23 cellular contexts compared by ENCODE assay signal in the genomic region with DNA sequence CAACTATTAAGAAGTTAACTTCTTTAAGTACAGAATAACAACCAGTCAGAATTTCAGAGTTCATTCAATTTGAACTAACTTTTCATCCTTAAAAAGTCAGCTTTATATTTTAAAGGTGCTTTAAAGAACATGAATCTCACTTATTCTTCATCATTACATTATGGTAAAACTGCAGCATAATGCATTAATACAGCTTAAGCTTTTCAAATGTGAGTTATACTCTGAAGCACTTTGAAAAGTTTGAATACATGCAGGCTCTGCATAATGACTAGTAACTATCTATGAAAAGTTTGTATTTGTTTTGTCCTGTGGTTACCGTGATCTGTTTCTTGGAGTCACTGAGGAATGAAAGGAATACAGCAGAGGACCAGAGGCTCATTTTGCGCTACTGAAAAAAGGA. TPM values are rescaled to one million over a fixed set of nuclear protein-coding genes. Genes with fewer than 3 reads are reported as not detected.
DNase-seq lines count a peak whose midpoint lies in the region; FAIRE-seq and TF ChIP-seq lines count a peak whose summit lies in the region.
"Had no signal": no experiment of that assay in that cellular context is flagged by ENCODE, and none has a peak within 500 bp of the region (broad histone marks: within the 10 kb centered on the region; RNA-seq: fewer than 3 reads in every experiment).

No MANE protein-coding gene starts in this region.

- H3K4me1 Mint-ChIP-seq in brain: peaks cover 55% of the 10 kb centered on the region
- peaks cover 44% of the 10 kb centered on the region for H3K4me1 Mint-ChIP-seq in nephron progenitor cell

- H3K4me3 Mint-ChIP-seq in brain (peak overlapping the region; percentile 17 to 99 (median 70)), nephron progenitor cell (peak overlapping the region; percentile 76)
- H3K4me3 Mint-ChIP-seq: activated CD4-positive, alpha-beta T cell treated with anti-CD3 and anti-CD28 coated beads for 36 hours; activated naive CD4-positive, alpha-beta T cell treated with anti-CD3 and anti-CD28 coated beads, Interleukin-2, amount 50 U/mL, for 24 hours; CD4-positive, alpha-beta T cell had no signal

- H3K9me3 Mint-ChIP-seq in brain: peaks cover 6 to 20% (median 14%) of the 10 kb centered on the region in 5 experiments
- H3K9me3 Mint-ChIP-seq in nephron progenitor cell: peaks cover 29% of the 10 kb centered on the region
- H3K9me3 Mint-ChIP-seq: activated naive CD4-positive, alpha-beta T cell treated with anti-CD3 and anti-CD28 coated beads, Interleukin-2, amount 50 U/mL, for 24 hours; CD4-positive, alpha-beta T cell had no signal

- H3K27me3 Mint-ChIP-seq in brain: peaks cover 58% of the 10 kb centered on the region
- peaks cover 51% of the 10 kb centered on the region for H3K27me3 Mint-ChIP-seq in nephron progenitor cell (ENCODE audit: low read depth, poor library complexity)

- H3K36me3 Mint-ChIP-seq in brain (peaks cover 16% of the 10 kb centered on the region), nephron progenitor cell (ENCODE audit: low read depth) (peaks cover 28% of the 10 kb centered on the region)
- H3K36me3 Mint-ChIP-seq: activated naive CD4-positive, alpha-beta T cell treated with anti-CD3 and anti-CD28 coated beads, Interleukin-2, amount 50 U/mL, for 24 hours had no signal

- intact Hi-C loops in esophagus squamous epithelium (cut with DNase I): no loop called here

- TF ChIP-seq CTCF in brain (conservative IDR thresholded peaks at IDR 0.05) (no peak), esophagus squamous epithelium (IDR thresholded peaks at IDR 0.05) (no peak), nephron progenitor cell (IDR thresholded peaks at IDR 0.05) (no peak)

- no peaks in the 10 kb centered on the region for H3K36me3 ChIP-seq in esophagus squamous epithelium
- H3K36me3 ChIP-seq: SJCRH30 had no signal

- FAIRE-seq in H54 (lab: Jason Lieb, UNC): no peak
- FAIRE-seq: GM18507, H1 had no signal

- no peak for TF ChIP-seq POLR2A in esophagus squamous epithelium (IDR thresholded peaks at IDR 0.05)
- no peak for TF ChIP-seq POLR2A in H54 (IDR thresholded peaks at IDR 0.05; ENCODE audit: low read depth, low read length)

- peaks cover 0 to 16% (median 13%) of the 10 kb centered on the region in 3 donors for H3K9me3 ChIP-seq in esophagus squamous epithelium
- H3K9me3 ChIP-seq: SJCRH30 had no signal

- WGBS in esophagus squamous epithelium, 2 donors: 53 to 63% methylated on average over 2 of the region's 2 CpGs

- H3K4me1 ChIP-seq in esophagus squamous epithelium: peaks cover 0 to 35% (median 9%) of the 10 kb centered on the region in 3 donors
- H3K4me1 ChIP-seq: SJCRH30 had no signal

- peak overlapping the region in 3 of 4 donors; percentile 46 to 70 (median 48) for H3K4me3 ChIP-seq in esophagus squamous epithelium
- H3K4me3 ChIP-seq: SJCRH30 had no signal

- H3K27ac ChIP-seq in esophagus squamous epithelium: peak overlapping the region in 2 of 4 donors; percentile 1 to 3
- peak overlapping the region; percentile 19 for H3K27ac ChIP-seq in substantia nigra (ENCODE audit: low read depth, low read length, poor library complexity, severe bottlenecking)
- H3K27ac ChIP-seq: SJCRH30 had no signal

- H3K27me3 ChIP-seq in esophagus squamous epithelium: peaks cover 0 to 46% (median 14%) of the 10 kb centered on the region in 4 donors
- H3K27me3 ChIP-seq: SJCRH30 had no signal

- DNase-seq in esophagus squamous epithelium (lab: John Stamatoyannopoulos, UW) (no peak), nephron progenitor cell (no peak), substantia nigra (lab: John Stamatoyannopoulos, UW) (no peak), NCI-H1436 (lab: John Stamatoyannopoulos, UW) (no peak), H54 (ENCODE audit: insufficient read length, low spot score) (no peak)
- DNase-seq in activated T-cell treated with anti-CD3 and anti-CD28 coated beads, Interleukin-2, amount 50 U/mL, for 1 hour: no peak
- DNase-seq: activated CD4-positive, alpha-beta T cell treated with anti-CD3 and anti-CD28 coated beads for 36 hours; CD4-positive, alpha-beta T cell; central memory CD4-positive, alpha-beta T cell; erythroblast; IMR-90; kidney glomerular epithelial cell; midbrain; NCI-H1105; NCI-H2081; NCI-H510A; SJCRH30; stimulated activated CD8-positive, alpha-beta memory T cell treated with anti-CD3 and anti-CD28 coated beads, Interleukin-4, amount 100 ng/mL, for 48 hours had no signal

- H3K27ac Mint-ChIP-seq in brain: no peak overlapping the region
- H3K27ac Mint-ChIP-seq in nephron progenitor cell: no peak overlapping the region
- H3K27ac Mint-ChIP-seq: activated CD4-positive, alpha-beta T cell treated with anti-CD3 and anti-CD28 coated beads for 36 hours; activated naive CD4-positive, alpha-beta T cell treated with anti-CD3 and anti-CD28 coated beads, Interleukin-2, amount 50 U/mL, for 24 hours; CD4-positive, alpha-beta T cell had no signal

RNA-seq across cellular contexts. Expression of a gene that starts 4.0 kb away (rescaled TPM):
- polyA plus RNA-seq in brain (ENCODE audit: insufficient read depth, low read depth, low replicate concordance): 2.2 TPM
- total RNA-seq in esophagus squamous epithelium: 1 to 10 TPM in 3 of 4 donors, under 1 TPM in 1; 0.83 to 3.8 (median 1.7) TPM
- total RNA-seq: activated CD4-positive, alpha-beta T cell treated with anti-CD3 and anti-CD28 coated beads for 36 hours; T-helper 1 cell treated with Interleukin-12 subunit alpha and Interleukin-12 subunit beta and Interleukin-4 antibody, amounts not matched to agents 30 ng/mL and 1 ng/mL, for 36 hours had no signal
- polyA plus RNA-seq: IMR-90 had no signal
